ENCODE assay signal across 27 cellular contexts in genomic region chr2:233816771-233817170, GRCh38. TPM values are rescaled to one million over a fixed set of nuclear protein-coding genes. Genes with fewer than 3 reads are reported as not detected.
DNase-seq lines count a peak whose midpoint lies in the region; ATAC-seq and TF ChIP-seq lines count a peak whose summit lies in the region.
"Had no signal": no experiment of that assay in that cellular context is flagged by ENCODE, and none has a peak within 500 bp of the region (broad histone marks: within the 10 kb centered on the region; RNA-seq: fewer than 3 reads in every experiment).

No MANE protein-coding gene starts in this region.

- DNase-seq in activated CD4-positive, CD25-positive, alpha-beta regulatory T cell treated with anti-CD3 and anti-CD28 coated beads, Interleukin-2, amount 50 U/mL, for 72 hours: peak; percentile 3
- DNase-seq in Peyer's patch: peak in 2 of 3 donors; percentile 9 to 23
- DNase-seq in left lobe of liver (ENCODE audit: low spot score): peak; percentile 40
- peak; percentile 16 for DNase-seq in stimulated activated CD8-positive, alpha-beta memory T cell treated with anti-CD3 and anti-CD28 coated beads, Interleukin-4, amount 100 ng/mL, for 48 hours
- DNase-seq in SHP77 (lab: John Stamatoyannopoulos, UW): no peak
- DNase-seq in NCI-H82 (lab: John Stamatoyannopoulos, UW): no peak
- no peak for DNase-seq in NCI-H2081 (lab: John Stamatoyannopoulos, UW)
- DNase-seq: 8988T; activated CD4-positive, alpha-beta T cell treated with anti-CD3 and anti-CD28 coated beads for 4 hours; activated CD8-positive, alpha-beta memory T cell treated with anti-CD3 and anti-CD28 coated beads for 24 hours; activated naive CD4-positive, alpha-beta T cell; activated T-cell treated with anti-CD3 and anti-CD28 coated beads, Interleukin-2, amount 50 U/mL, for 1 hour; AML-193; dermis blood vessel endothelial cell; DMS79 treated with DMSO at 0.1 percent for 48 hours; kidney glomerular epithelial cell; NCI-H1436 treated with DMSO at 0.1 percent for 48 hours; NCI-H510A treated with DMSO at 0.1 percent for 48 hours; NK-92 treated with Interleukin-12 subunit alpha and Interleukin-12 subunit beta, amount 100 ng/mL, for 24 hours; occipital lobe; T-helper 17 cell; trophoblast cell had no signal

- no peak for TF ChIP-seq CTCF in Peyer's patch (IDR thresholded peaks at IDR 0.05)

- no peaks in the 10 kb centered on the region for H3K27me3 ChIP-seq in Peyer's patch
- H3K27me3 ChIP-seq: adrenal gland, SJSA1 had no signal

- H3K4me3 ChIP-seq in Peyer's patch: no peak overlapping the region
- H3K4me3 ChIP-seq: adrenal gland, SJSA1 had no signal

- no peaks in the 10 kb centered on the region for H3K36me3 ChIP-seq in Peyer's patch
- H3K36me3 ChIP-seq: adrenal gland, SJSA1 had no signal

- H3K4me1 ChIP-seq in Peyer's patch: no peaks in the 10 kb centered on the region
- H3K4me1 ChIP-seq: adrenal gland had no signal

- H3K9me3 ChIP-seq in Peyer's patch: no peaks in the 10 kb centered on the region
- H3K9me3 ChIP-seq: adrenal gland, SJSA1 had no signal

- no peak for ATAC-seq in activated CD4-positive, CD25-positive, alpha-beta regulatory T cell treated with anti-CD3 and anti-CD28 coated beads, Interleukin-2, amount 50 U/mL, for 24 hours
- ATAC-seq in left lobe of liver: no peak
- ATAC-seq: T-helper 17 cell had no signal

- H3K27ac ChIP-seq in Peyer's patch: no peak overlapping the region
- H3K27ac ChIP-seq: adrenal gland had no signal

- TF ChIP-seq POLR2A in Peyer's patch (IDR thresholded peaks at IDR 0.05): no peak

RNA-seq across cellular contexts. Expression of gene HJURP, which starts 37.6 kb away (rescaled TPM):
- total RNA-seq in Peyer's patch (10 to 100 TPM in 1 of 4 donors, 1 to 10 TPM in 3; 2.1 to 10.7 (median 6.1) TPM), left lobe of liver (0.50 TPM)

RNA-seq across cellular contexts. Expression of gene MROH2A, which starts 38.6 kb away (rescaled TPM):
- total RNA-seq in Peyer's patch (1 to 10 TPM in 1 of 4 donors, under 1 TPM in 2, not detected in 1; 0.27 to 1.6 (median 0.35) TPM), left lobe of liver (6.6 TPM)
- total RNA-seq: adrenal gland, dermis blood vessel endothelial cell, glomerular endothelial cell, H1, occipital lobe, SJSA1, T-helper 17 cell had no signal

RNA-seq across cellular contexts. Expression of gene UGT1A1, which starts 56.7 kb away (rescaled TPM):
- total RNA-seq in Peyer's patch (10 to 100 TPM in 3 of 4 donors, 1 to 10 TPM in 1; 1.7 to 72.9 (median 26.9) TPM), left lobe of liver (152 TPM)
- total RNA-seq: dermis blood vessel endothelial cell, glomerular endothelial cell, H1, occipital lobe, SJSA1, T-helper 17 cell had no signal

Comparison
In these comparisons a context has a peak if more than half of its experiments do, and no peak if none do; other contexts are left out.
1. DNase-seq: peak in activated CD4-positive, CD25-positive, alpha-beta regulatory T cell treated with anti-CD3 and anti-CD28 coated beads, Interleukin-2, amount 50 U/mL, for 72 hours (single experiment), Peyer's patch (2 of 3), left lobe of liver (single experiment) and stimulated activated CD8-positive, alpha-beta memory T cell treated with anti-CD3 and anti-CD28 coated beads, Interleukin-4, amount 100 ng/mL, for 48 hours (single experiment); none in SHP77 (0 of 2), NCI-H82 (single experiment) and NCI-H2081 (0 of 2).